ENCODE assay signal across 13 cellular contexts in the genomic region with DNA sequence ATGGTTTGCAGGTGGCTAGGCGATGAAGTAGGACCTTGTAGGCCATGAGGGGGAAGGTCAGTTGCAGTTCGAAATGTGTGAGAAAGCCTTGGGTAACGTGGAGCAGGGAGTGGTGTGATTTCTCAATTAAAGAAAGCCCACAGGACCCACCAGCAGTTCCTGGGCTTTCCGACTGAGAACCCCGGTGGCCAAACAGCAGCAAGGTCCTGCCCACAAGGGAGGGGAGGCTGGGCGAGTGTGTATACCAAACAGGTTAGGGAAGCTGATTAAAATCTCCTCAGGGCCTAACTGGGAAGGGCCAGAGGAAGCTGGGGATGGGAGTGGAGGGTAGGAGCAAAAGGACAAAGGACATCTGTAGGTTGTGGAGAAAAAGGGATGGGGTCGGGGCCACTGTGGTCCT.
DNase-seq lines count a peak whose midpoint lies in the region; TF ChIP-seq lines count a peak whose summit lies in the region.
"Had no signal": no experiment of that assay in that cellular context is flagged by ENCODE, and none has a peak within 500 bp of the region (broad histone marks: within the 10 kb centered on the region; RNA-seq: fewer than 3 reads in every experiment).

No MANE protein-coding gene starts in this region.

- H3K4me1 ChIP-seq in Loucy (ENCODE audit: insufficient read depth, low read length, poor library complexity, severe bottlenecking) = peaks cover 18% of the 10 kb centered on the region
- H3K4me1 ChIP-seq in parathyroid adenoma = peaks cover 4% of the 10 kb centered on the region
- H3K4me1 ChIP-seq: psoas muscle had no signal

- H3K36me3 ChIP-seq in Loucy (ENCODE audit: insufficient read depth, low read length) (no peaks in the 10 kb centered on the region; the same call in 1 of the 2 replicates), parathyroid adenoma (ENCODE audit: control insufficient read depth, insufficient read depth, low read length) (no peaks in the 10 kb centered on the region)
- H3K36me3 ChIP-seq: MG63 had no signal

- peak overlapping the region; percentile 9 for H3K4me3 Mint-ChIP-seq in T-helper 1 cell treated with Interleukin-12 subunit alpha and Interleukin-12 subunit beta and Interleukin-4 antibody, amounts not matched to agents 30 μg/mL and 1 μg/mL, for 36 hours
- peak overlapping the region; percentile 81 for H3K4me3 Mint-ChIP-seq in dendritic cell treated with granulocyte-macrophage colony-stimulating factor and Interleukin-4, amounts not matched to agents 40 ng/mL and 50 ng/mL, for 4 days
- H3K4me3 Mint-ChIP-seq: activated naive CD4-positive, alpha-beta T cell treated with anti-CD3 and anti-CD28 coated beads, Interleukin-2, amount 10 ng/mL, durations not matched to agents 7 days and 5 days had no signal

- peaks cover 8% of the 10 kb centered on the region for H3K36me3 Mint-ChIP-seq in T-helper 1 cell treated with Interleukin-12 subunit alpha and Interleukin-12 subunit beta and Interleukin-4 antibody, amounts not matched to agents 30 μg/mL and 1 μg/mL, for 36 hours (ENCODE audit: low read depth)
- peaks cover 69% of the 10 kb centered on the region for H3K36me3 Mint-ChIP-seq in dendritic cell treated with granulocyte-macrophage colony-stimulating factor and Interleukin-4, amounts not matched to agents 40 ng/mL and 50 ng/mL, for 4 days (ENCODE audit: low read depth)

- no peaks in the 10 kb centered on the region for H3K27me3 ChIP-seq in Loucy (ENCODE audit: insufficient read depth, low read length, poor library complexity, severe bottlenecking)
- H3K27me3 ChIP-seq in parathyroid adenoma (ENCODE audit: control insufficient read depth, insufficient read depth, low read length) = no peaks in the 10 kb centered on the region
- H3K27me3 ChIP-seq: MG63 had no signal

- H3K27me3 Mint-ChIP-seq in T-helper 1 cell treated with Interleukin-12 subunit alpha and Interleukin-12 subunit beta and Interleukin-4 antibody, amounts not matched to agents 30 μg/mL and 1 μg/mL, for 36 hours (ENCODE audit: low read depth) = no peaks in the 10 kb centered on the region
- H3K27me3 Mint-ChIP-seq in dendritic cell treated with granulocyte-macrophage colony-stimulating factor and Interleukin-4, amounts not matched to agents 40 ng/mL and 50 ng/mL, for 4 days = no peaks in the 10 kb centered on the region
- H3K27me3 Mint-ChIP-seq: activated naive CD4-positive, alpha-beta T cell treated with anti-CD3 and anti-CD28 coated beads, Interleukin-2, amount 10 ng/mL, durations not matched to agents 7 days and 5 days had no signal

- CTCF ChIA-PET in HEK293T (lab: Yijun Ruan, JAX) = no interaction called here

- POLR2A ChIA-PET in HEK293T (lab: Yijun Ruan, JAX) = interaction anchor here (0.7 to 1.4 kb wide), 4 partner anchors 9 to 20 kb away, joined by 3 to 5 read pairs (median 4); no protein-coding TSS in a partner anchor

- H3K4me3 ChIP-seq in Loucy (ENCODE audit: low read length, poor library complexity, severe bottlenecking) (peak overlapping the region; percentile 29), parathyroid adenoma (ENCODE audit: low read depth, low read length) (no peak overlapping the region)
- H3K4me3 ChIP-seq: coronary artery, MG63, psoas muscle had no signal

- DNase-seq in T-helper 1 cell (no peak), iPS-NIHi11 (ENCODE audit: low spot score) (no peak), amniotic stem cell (lab: John Stamatoyannopoulos, UW) (no peak), HEK293T (ENCODE audit: extremely low spot score) (no peak)
- DNase-seq: activated naive CD4-positive, alpha-beta T cell treated with anti-CD3 and anti-CD28 coated beads, Interleukin-2, amount 10 ng/mL, durations not matched to agents 7 days and 5 days; MG63; NCI-H446; psoas muscle had no signal

- intact Hi-C loops in dendritic cell treated with granulocyte-macrophage colony-stimulating factor and Interleukin-4, amounts not matched to agents 40 ng/mL and 50 ng/mL, for 4 days (cut with micrococcal nuclease) = loop anchor here (2.0 kb wide), 1 partner anchor 18 kb away; no protein-coding TSS in a partner anchor

- no peaks in the 10 kb centered on the region for H3F3A ChIP-seq in Loucy (ENCODE audit: low read depth)

- H3K79me2 ChIP-seq in Loucy (ENCODE audit: insufficient read depth, low read length) = peaks cover 43% of the 10 kb centered on the region
- peaks cover 2% of the 10 kb centered on the region for H3K79me2 ChIP-seq in parathyroid adenoma

- H3K27ac ChIP-seq in parathyroid adenoma = no peak overlapping the region
- H3K27ac ChIP-seq: psoas muscle had no signal

- no peak overlapping the region for H2AFZ ChIP-seq in Loucy (ENCODE audit: low read length)
- no peak overlapping the region for H2AFZ ChIP-seq in parathyroid adenoma

- H3K9ac ChIP-seq in Loucy (ENCODE audit: low read depth, low read length, poor library complexity, severe bottlenecking) (peak overlapping the region; percentile 48), parathyroid adenoma (no peak overlapping the region)

- H3K27ac Mint-ChIP-seq in T-helper 1 cell treated with Interleukin-12 subunit alpha and Interleukin-12 subunit beta and Interleukin-4 antibody, amounts not matched to agents 30 μg/mL and 1 μg/mL, for 36 hours = no peak overlapping the region
- peak overlapping the region; percentile 89 for H3K27ac Mint-ChIP-seq in dendritic cell treated with granulocyte-macrophage colony-stimulating factor and Interleukin-4, amounts not matched to agents 40 ng/mL and 50 ng/mL, for 4 days

- H3K9me3 Mint-ChIP-seq in T-helper 1 cell treated with Interleukin-12 subunit alpha and Interleukin-12 subunit beta and Interleukin-4 antibody, amounts not matched to agents 30 μg/mL and 1 μg/mL, for 36 hours = no peaks in the 10 kb centered on the region
- no peaks in the 10 kb centered on the region for H3K9me3 Mint-ChIP-seq in dendritic cell treated with granulocyte-macrophage colony-stimulating factor and Interleukin-4, amounts not matched to agents 40 ng/mL and 50 ng/mL, for 4 days
- H3K9me3 Mint-ChIP-seq: activated naive CD4-positive, alpha-beta T cell treated with anti-CD3 and anti-CD28 coated beads, Interleukin-2, amount 10 ng/mL, durations not matched to agents 7 days and 5 days had no signal

- no peak for TF ChIP-seq CTCF in Loucy (conservative IDR thresholded peaks at IDR 0.05; ENCODE audit: low read length)
- TF ChIP-seq CTCF in parathyroid adenoma (IDR thresholded peaks at IDR 0.05) = no peak

- no peaks in the 10 kb centered on the region for H3K9me2 ChIP-seq in Loucy (replicated peaks; ENCODE audit: low read depth, low read length)

- no peaks in the 10 kb centered on the region for H4K20me1 ChIP-seq in Loucy (ENCODE audit: insufficient read depth, low read length, poor library complexity, severe bottlenecking)

- H3K9me3 ChIP-seq in Loucy (ENCODE audit: insufficient read depth, low read depth, low read length) (no peaks in the 10 kb centered on the region), parathyroid adenoma (ENCODE audit: control insufficient read depth, low read length) (no peaks in the 10 kb centered on the region)
- H3K9me3 ChIP-seq: MG63, psoas muscle had no signal

- peaks cover 18% of the 10 kb centered on the region for H3K4me1 Mint-ChIP-seq in T-helper 1 cell treated with Interleukin-12 subunit alpha and Interleukin-12 subunit beta and Interleukin-4 antibody, amounts not matched to agents 30 μg/mL and 1 μg/mL, for 36 hours (ENCODE audit: low read depth)
- peaks cover 53% of the 10 kb centered on the region for H3K4me1 Mint-ChIP-seq in dendritic cell treated with granulocyte-macrophage colony-stimulating factor and Interleukin-4, amounts not matched to agents 40 ng/mL and 50 ng/mL, for 4 days (ENCODE audit: low read depth)

- peak overlapping the region; percentile 59 for H3K4me2 ChIP-seq in Loucy (ENCODE audit: low read depth, low read length, poor library complexity, severe bottlenecking)
- peak overlapping the region; percentile 35 for H3K4me2 ChIP-seq in parathyroid adenoma (ENCODE audit: low read length)

TF ChIP-seq in HEK293T, 16 proteins besides CTCF, POLR2A, EP300 and RAD21:
- TF ChIP-seq FOXM1 (IDR thresholded peaks at IDR 0.05; ENCODE audit: borderline replicate concordance) (no peak), L3MBTL2 (conservative IDR thresholded peaks at IDR 0.05) (no peak)
